Comparison of ENCODE assay signal across 1 cellular context in genomic region chr7:141646826-141647480, GRCh38.
TF ChIP-seq lines count a peak whose summit lies in the region.

No MANE protein-coding gene starts in this region.

TF ChIP-seq in WTC11, 78 proteins besides CTCF, POLR2A, EP300 and RAD21:
- TF ChIP-seq ZNF532 (CRISPR knock-in tag; IDR thresholded peaks at IDR 0.05; ENCODE audit: borderline replicate concordance): no peak
